Comparison of ENCODE assay signal across 29 cellular contexts in the genomic region with DNA sequence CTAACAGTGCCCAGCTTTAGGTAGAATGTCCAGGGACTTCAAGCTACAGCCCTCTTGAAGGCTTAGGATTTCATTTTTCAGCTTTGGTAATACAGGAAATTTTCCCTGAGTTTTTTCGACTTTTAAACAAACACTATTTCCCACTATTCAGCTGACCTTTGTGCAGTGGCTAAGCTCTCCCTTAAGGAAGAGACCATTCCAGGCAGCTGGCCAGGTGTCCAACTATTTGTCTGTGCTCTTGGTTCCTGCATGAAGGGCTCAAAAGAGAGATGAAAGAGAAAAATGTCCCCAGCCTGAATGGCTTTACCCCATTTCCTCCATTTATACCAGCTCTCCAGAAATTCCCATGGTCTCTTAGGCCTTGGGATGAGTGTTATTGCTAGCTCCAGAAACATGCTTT.
"Had no signal": no experiment of that assay in that cellular context is flagged by ENCODE, and none has a peak within 500 bp of the region (broad histone marks: within the 10 kb centered on the region; RNA-seq: fewer than 3 reads in every experiment).

No MANE protein-coding gene starts in this region.

- H3K4me3 ChIP-seq: ascending aorta, body of pancreas, breast epithelium had no signal

- H3K9me3 ChIP-seq: ascending aorta, body of pancreas, breast epithelium had no signal

- H3K27me3 ChIP-seq: ascending aorta, body of pancreas, brain microvascular endothelial cell had no signal

- DNase-seq: activated B cell treated with CpG ODN at 0.5 μM for 24 hours; activated CD4-positive, alpha-beta memory T cell treated with anti-CD3 and anti-CD28 coated beads for 36 hours; activated CD4-positive, alpha-beta T cell treated with anti-CD3 and anti-CD28 coated beads for 4 hours; activated CD4-positive, alpha-beta T cell treated with anti-CD3 and anti-CD28 coated beads, Interleukin-2, amount 10 ng/mL, durations not matched to agents 24 days and 14 days; activated CD4-positive, alpha-beta T cell treated with anti-CD3 and anti-CD28 coated beads, Interleukin-2, amount 50 U/mL, for 1 hour; activated CD4-positive, alpha-beta T cell treated with anti-CD3 and anti-CD28 coated beads, Interleukin-2, amount 50 U/mL, for 4 hours; activated CD4-positive, CD25-positive, alpha-beta regulatory T cell treated with anti-CD3 and anti-CD28 coated beads, Interleukin-2, amount 50 U/mL, for 72 hours; activated CD8-positive, alpha-beta memory T cell treated with anti-CD3 and anti-CD28 coated beads, Interleukin-2, amount 50 U/mL, for 4 hours; activated CD8-positive, alpha-beta T cell treated with anti-CD3 and anti-CD28 coated beads for 36 hours; activated effector memory CD4-positive, alpha-beta T cell treated with Interleukin-2 at 50 U/mL for 16 hours; activated gamma-delta T cell; activated naive CD4-positive, alpha-beta T cell treated with anti-CD3 and anti-CD28 coated beads, Interleukin-2, amount 10 ng/mL, durations not matched to agents 7 days and 5 days; activated naive CD4-positive, alpha-beta T cell treated with Interleukin-2 at 50 U/mL for 16 hours; activated naive CD8-positive, alpha-beta T cell treated with anti-CD3 and anti-CD28 coated beads, Interleukin-2, amount 10 ng/mL, durations not matched to agents 7 days and 5 days; activated naive CD8-positive, alpha-beta T cell treated with anti-CD3 and anti-CD28 coated beads, Interleukin-2, amount 50 U/mL, for 24 hours; activated T-cell treated with anti-CD3 and anti-CD28 coated beads for 4 hours; activated T-cell treated with anti-CD3 and anti-CD28 coated beads, Interleukin-2, amount 50 U/mL, for 24 hours; activated T-cell treated with anti-CD3 and anti-CD28 coated beads, Interleukin-2, amount 50 U/mL, for 48 hours; amygdala; anterior cingulate cortex; body of pancreas; brain microvascular endothelial cell; central memory CD4-positive, alpha-beta T cell; T-helper 1 cell; T-helper 2 cell; T-helper 9 cell had no signal

- H3K27ac ChIP-seq: ascending aorta, body of pancreas, brain microvascular endothelial cell, breast epithelium, VCaP had no signal

- H3K36me3 ChIP-seq: ascending aorta, brain microvascular endothelial cell, breast epithelium had no signal

- ATAC-seq: activated CD8-positive, alpha-beta T cell treated with anti-CD3 and anti-CD28 coated beads for 36 hours; activated naive CD8-positive, alpha-beta T cell treated with anti-CD3 and anti-CD28 coated beads, Interleukin-2, amount 50 U/mL, for 24 hours; body of pancreas had no signal

- H3K4me1 ChIP-seq: ascending aorta, body of pancreas, breast epithelium had no signal
